37 cellular contexts compared by ENCODE assay signal in the genomic region with DNA sequence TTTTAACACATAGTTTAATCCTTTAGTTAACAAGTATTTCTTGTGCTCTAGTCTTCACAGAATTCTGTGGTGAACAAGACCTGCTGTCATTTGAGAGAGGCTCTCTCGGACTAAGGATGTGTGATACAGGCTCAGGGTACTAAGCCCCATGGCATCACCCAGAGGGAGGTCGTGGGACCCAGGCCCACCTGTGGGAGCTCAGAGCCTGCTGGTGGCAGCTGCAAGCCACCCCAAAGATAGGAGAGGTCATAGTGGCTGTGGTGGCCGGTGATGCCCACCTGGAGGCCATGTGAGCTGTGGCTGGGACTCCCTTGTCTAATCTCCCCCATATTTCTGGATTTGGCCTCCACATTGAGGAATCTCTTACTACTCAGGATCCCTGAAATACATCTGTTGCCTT.
"Had no signal": no experiment of that assay in that cellular context is flagged by ENCODE, and none has a peak within 500 bp of the region (broad histone marks: within the 10 kb centered on the region; RNA-seq: fewer than 3 reads in every experiment).

No MANE protein-coding gene starts in this region.

- H3K4me3 Mint-ChIP-seq: activated B cell treated with CpG ODN at 0.5 μM for 24 hours; activated CD4-positive, alpha-beta memory T cell treated with anti-CD3 and anti-CD28 coated beads for 36 hours; activated CD8-positive, alpha-beta T cell treated with anti-CD3 and anti-CD28 coated beads for 36 hours; activated naive CD4-positive, alpha-beta T cell treated with anti-CD3 and anti-CD28 coated beads for 36 hours; activated naive CD4-positive, alpha-beta T cell treated with anti-CD3 and anti-CD28 coated beads, Interleukin-2, amount 50 U/mL, for 24 hours; activated naive CD8-positive, alpha-beta T cell; activated naive CD8-positive, alpha-beta T cell treated with anti-CD3 and anti-CD28 coated beads, Interleukin-2, amount 10 ng/mL, durations not matched to agents 7 days and 5 days; activated naive CD8-positive, alpha-beta T cell treated with anti-CD3 and anti-CD28 coated beads, Interleukin-2, amount 50 U/mL, for 24 hours; activated T-cell treated with anti-CD3 and anti-CD28 coated beads, Interleukin-2, amount 50 U/mL, for 4 hours; activated T-cell treated with anti-CD3 and anti-CD28 coated beads, Interleukin-2, amount 50 U/mL, for 72 hours; activated T-helper 1 cell treated with anti-CD3 and anti-CD28 coated beads, Interleukin-12 subunit alpha, Interleukin-12 subunit beta, Interleukin-2, Interleukin-4 antibody, amounts not matched to agents 30 ng/mL and 10 ng/mL and 1 ng/mL, durations not matched to agents 14 hours and 24 hours and 36 hours; activated T-helper 17 cell treated with anti-CD3 and anti-CD28 coated beads, Interleukin-2, amount 50 U/mL, for 72 hours; brain; central memory CD8-positive, alpha-beta T cell; T-helper 1 cell treated with Interleukin-12 subunit alpha and Interleukin-12 subunit beta and Interleukin-4 antibody, amounts not matched to agents 30 μg/mL and 1 μg/mL, for 36 hours; T-helper 2 cell treated with Interferon-gamma antibody and Interleukin-4, amounts not matched to agents 5 μg/mL and 100 μg/mL, for 36 hours had no signal

- H3K4me1 Mint-ChIP-seq: activated naive CD4-positive, alpha-beta T cell treated with anti-CD3 and anti-CD28 coated beads, Interleukin-2, amount 50 U/mL, for 24 hours; central memory CD8-positive, alpha-beta T cell had no signal

- H3K36me3 Mint-ChIP-seq: activated CD4-positive, alpha-beta memory T cell treated with anti-CD3 and anti-CD28 coated beads for 36 hours; activated naive CD4-positive, alpha-beta T cell treated with anti-CD3 and anti-CD28 coated beads, Interleukin-2, amount 50 U/mL, for 24 hours; activated naive CD8-positive, alpha-beta T cell; activated naive CD8-positive, alpha-beta T cell treated with anti-CD3 and anti-CD28 coated beads, Interleukin-2, amount 10 ng/mL, durations not matched to agents 7 days and 5 days; brain had no signal

- ATAC-seq: activated CD8-positive, alpha-beta T cell treated with anti-CD3 and anti-CD28 coated beads for 36 hours; activated naive CD8-positive, alpha-beta T cell treated with anti-CD3 and anti-CD28 coated beads, Interleukin-2, amount 50 U/mL, for 24 hours; activated T-cell treated with anti-CD3 and anti-CD28 coated beads, Interleukin-2, amount 50 U/mL, for 4 hours; activated T-cell treated with anti-CD3 and anti-CD28 coated beads, Interleukin-2, amount 50 U/mL, for 72 hours; activated T-helper 17 cell treated with anti-CD3 and anti-CD28 coated beads, Interleukin-2, amount 50 U/mL, for 72 hours had no signal

- DNase-seq: activated B cell treated with CpG ODN at 0.5 μM for 24 hours; activated CD4-positive, alpha-beta memory T cell treated with anti-CD3 and anti-CD28 coated beads for 36 hours; activated CD4-positive, alpha-beta T cell treated with anti-CD3 and anti-CD28 coated beads for 48 hours; activated CD4-positive, alpha-beta T cell treated with anti-CD3 and anti-CD28 coated beads, Interleukin-2, amount 50 U/mL, for 1 hour; activated CD4-positive, alpha-beta T cell treated with anti-CD3 and anti-CD28 coated beads, Interleukin-2, amount 50 U/mL, for 4 hours; activated CD4-positive, CD25-positive, alpha-beta regulatory T cell treated with anti-CD3 and anti-CD28 coated beads, Interleukin-2, amount 50 U/mL, for 72 hours; activated CD8-positive, alpha-beta memory T cell treated with anti-CD3 and anti-CD28 coated beads, Interleukin-2, amount 50 U/mL, for 4 hours; activated CD8-positive, alpha-beta T cell treated with anti-CD3 and anti-CD28 coated beads for 36 hours; activated gamma-delta T cell treated with Interleukin-2 at 50 U/mL for 16 hours; activated naive CD4-positive, alpha-beta T cell; activated naive CD4-positive, alpha-beta T cell treated with anti-CD3 and anti-CD28 coated beads for 36 hours; activated naive CD8-positive, alpha-beta T cell treated with anti-CD3 and anti-CD28 coated beads, Interleukin-2, amount 10 ng/mL, durations not matched to agents 7 days and 5 days; activated naive CD8-positive, alpha-beta T cell treated with anti-CD3 and anti-CD28 coated beads, Interleukin-2, amount 50 U/mL, for 24 hours; activated T-cell treated with anti-CD3 and anti-CD28 coated beads for 4 hours; activated T-cell treated with anti-CD3 and anti-CD28 coated beads, Interleukin-2, amount 50 U/mL, for 1 hour; activated T-cell treated with anti-CD3 and anti-CD28 coated beads, Interleukin-2, amount 50 U/mL, for 4 hours; activated T-cell treated with anti-CD3 and anti-CD28 coated beads, Interleukin-2, amount 50 U/mL, for 72 hours; amygdala; anterior cingulate cortex; caudate nucleus; cerebellar nuclear complex; T-helper 1 cell; T-helper 2 cell; T-helper 9 cell had no signal

- H3K9me3 ChIP-seq: ascending aorta had no signal

- H3K27me3 ChIP-seq: ascending aorta, cardiac muscle cell had no signal

- FAIRE-seq: bronchial epithelial cell, TTC549 had no signal

- H3K4me3 ChIP-seq: ascending aorta, cardiac muscle cell had no signal

- H3K9me3 Mint-ChIP-seq: activated B cell treated with CpG ODN at 0.5 μM for 24 hours; activated CD4-positive, alpha-beta memory T cell treated with anti-CD3 and anti-CD28 coated beads for 36 hours; activated CD8-positive, alpha-beta T cell treated with anti-CD3 and anti-CD28 coated beads for 36 hours; activated naive CD4-positive, alpha-beta T cell treated with anti-CD3 and anti-CD28 coated beads for 36 hours; activated naive CD4-positive, alpha-beta T cell treated with anti-CD3 and anti-CD28 coated beads, Interleukin-2, amount 50 U/mL, for 24 hours; activated naive CD8-positive, alpha-beta T cell treated with anti-CD3 and anti-CD28 coated beads, Interleukin-2, amount 10 ng/mL, durations not matched to agents 7 days and 5 days; activated naive CD8-positive, alpha-beta T cell treated with anti-CD3 and anti-CD28 coated beads, Interleukin-2, amount 50 U/mL, for 24 hours; activated T-cell treated with anti-CD3 and anti-CD28 coated beads, Interleukin-2, amount 50 U/mL, for 4 hours; activated T-cell treated with anti-CD3 and anti-CD28 coated beads, Interleukin-2, amount 50 U/mL, for 72 hours; activated T-helper 1 cell treated with anti-CD3 and anti-CD28 coated beads, Interleukin-12 subunit alpha, Interleukin-12 subunit beta, Interleukin-2, Interleukin-4 antibody, amounts not matched to agents 30 ng/mL and 10 ng/mL and 1 ng/mL, durations not matched to agents 14 hours and 24 hours and 36 hours; activated T-helper 17 cell treated with anti-CD3 and anti-CD28 coated beads, Interleukin-2, amount 50 U/mL, for 72 hours; central memory CD8-positive, alpha-beta T cell; T-helper 1 cell treated with Interleukin-12 subunit alpha and Interleukin-12 subunit beta and Interleukin-4 antibody, amounts not matched to agents 30 μg/mL and 1 μg/mL, for 36 hours; T-helper 2 cell treated with Interferon-gamma antibody and Interleukin-4, amounts not matched to agents 5 μg/mL and 100 μg/mL, for 36 hours had no signal

- H3K27ac Mint-ChIP-seq: activated B cell treated with CpG ODN at 0.5 μM for 24 hours; activated CD4-positive, alpha-beta memory T cell treated with anti-CD3 and anti-CD28 coated beads for 36 hours; activated CD8-positive, alpha-beta T cell treated with anti-CD3 and anti-CD28 coated beads for 36 hours; activated naive CD4-positive, alpha-beta T cell treated with anti-CD3 and anti-CD28 coated beads for 36 hours; activated naive CD4-positive, alpha-beta T cell treated with anti-CD3 and anti-CD28 coated beads, Interleukin-2, amount 50 U/mL, for 24 hours; activated naive CD8-positive, alpha-beta T cell; activated naive CD8-positive, alpha-beta T cell treated with anti-CD3 and anti-CD28 coated beads, Interleukin-2, amount 10 ng/mL, durations not matched to agents 7 days and 5 days; activated naive CD8-positive, alpha-beta T cell treated with anti-CD3 and anti-CD28 coated beads, Interleukin-2, amount 50 U/mL, for 24 hours; activated T-cell treated with anti-CD3 and anti-CD28 coated beads, Interleukin-2, amount 50 U/mL, for 72 hours; activated T-helper 1 cell treated with anti-CD3 and anti-CD28 coated beads, Interleukin-12 subunit alpha, Interleukin-12 subunit beta, Interleukin-2, Interleukin-4 antibody, amounts not matched to agents 30 ng/mL and 10 ng/mL and 1 ng/mL, durations not matched to agents 14 hours and 24 hours and 36 hours; activated T-helper 17 cell treated with anti-CD3 and anti-CD28 coated beads, Interleukin-2, amount 50 U/mL, for 72 hours; T-helper 1 cell treated with Interleukin-12 subunit alpha and Interleukin-12 subunit beta and Interleukin-4 antibody, amounts not matched to agents 30 μg/mL and 1 μg/mL, for 36 hours; T-helper 2 cell treated with Interferon-gamma antibody and Interleukin-4, amounts not matched to agents 5 μg/mL and 100 μg/mL, for 36 hours had no signal

- H3K36me3 ChIP-seq: ascending aorta, cardiac muscle cell had no signal

- H3K27ac ChIP-seq: cardiac muscle cell, VCaP had no signal

- H3K27me3 Mint-ChIP-seq: activated B cell treated with CpG ODN at 0.5 μM for 24 hours; activated CD4-positive, alpha-beta memory T cell treated with anti-CD3 and anti-CD28 coated beads for 36 hours; activated CD8-positive, alpha-beta T cell treated with anti-CD3 and anti-CD28 coated beads for 36 hours; activated naive CD4-positive, alpha-beta T cell treated with anti-CD3 and anti-CD28 coated beads, Interleukin-2, amount 50 U/mL, for 24 hours; activated naive CD8-positive, alpha-beta T cell; activated naive CD8-positive, alpha-beta T cell treated with anti-CD3 and anti-CD28 coated beads, Interleukin-2, amount 50 U/mL, for 24 hours; activated T-helper 17 cell treated with anti-CD3 and anti-CD28 coated beads, Interleukin-2, amount 50 U/mL, for 72 hours; brain; central memory CD8-positive, alpha-beta T cell had no signal
